ENCODE assay signal across 13 cellular contexts in genomic region chr10:132712291-132712690, GRCh38.
"Had no signal": no experiment of that assay in that cellular context is flagged by ENCODE, and none has a peak within 500 bp of the region (broad histone marks: within the 10 kb centered on the region; RNA-seq: fewer than 3 reads in every experiment).

No MANE protein-coding gene starts in this region.

- H3K27ac ChIP-seq: epithelial cell of prostate, prostate gland, thyroid gland had no signal

- H3K36me3 Mint-ChIP-seq: stimulated activated effector memory CD8-positive, alpha-beta T cell treated with anti-CD3 and anti-CD28 coated beads, Interleukin-12 subunit alpha, Interleukin-12 subunit beta, amount 100 ng/mL, for 72 hours had no signal

- H3K4me1 Mint-ChIP-seq: activated CD4-positive, alpha-beta T cell treated with anti-CD3 and anti-CD28 coated beads, Interleukin-2, amount 10 ng/mL, durations not matched to agents 24 days and 14 days; activated naive CD8-positive, alpha-beta T cell treated with anti-CD3 and anti-CD28 coated beads for 36 hours had no signal

- H3K4me1 ChIP-seq: prostate gland, thyroid gland had no signal

- H3K27me3 Mint-ChIP-seq: activated CD4-positive, alpha-beta T cell treated with anti-CD3 and anti-CD28 coated beads, Interleukin-2, amount 10 ng/mL, durations not matched to agents 24 days and 14 days; activated naive CD8-positive, alpha-beta T cell treated with anti-CD3 and anti-CD28 coated beads for 36 hours; dendritic cell treated with granulocyte-macrophage colony-stimulating factor and Interleukin-4, amounts not matched to agents 40 ng/mL and 50 ng/mL, for 4 days; naive thymus-derived CD8-positive, alpha-beta T cell; T-helper 17 cell had no signal

- H3K4me3 ChIP-seq: prostate gland, thyroid gland had no signal

- ATAC-seq: activated T-cell treated with anti-CD3 and anti-CD28 coated beads, Interleukin-2, amount 50 U/mL, for 72 hours; naive thymus-derived CD8-positive, alpha-beta T cell; stimulated activated effector memory CD8-positive, alpha-beta T cell treated with anti-CD3 and anti-CD28 coated beads, Interleukin-12 subunit alpha, Interleukin-12 subunit beta, amount 100 ng/mL, for 72 hours; T-helper 17 cell had no signal

- DNase-seq: activated CD4-positive, alpha-beta T cell treated with anti-CD3 and anti-CD28 coated beads, Interleukin-2, amount 10 ng/mL, durations not matched to agents 24 days and 14 days; activated CD8-positive, alpha-beta memory T cell treated with anti-CD3 and anti-CD28 coated beads, Interleukin-2, amount 50 U/mL, for 48 hours; activated naive CD8-positive, alpha-beta T cell treated with anti-CD3 and anti-CD28 coated beads for 36 hours; activated T-cell treated with anti-CD3 and anti-CD28 coated beads, Interleukin-2, amount 50 U/mL, for 72 hours; amygdala; effector memory CD4-positive, alpha-beta T cell; thyroid gland had no signal

- H3K9me3 Mint-ChIP-seq: activated naive CD8-positive, alpha-beta T cell treated with anti-CD3 and anti-CD28 coated beads for 36 hours; stimulated activated effector memory CD8-positive, alpha-beta T cell treated with anti-CD3 and anti-CD28 coated beads, Interleukin-12 subunit alpha, Interleukin-12 subunit beta, amount 100 ng/mL, for 72 hours had no signal

- H3K9me3 ChIP-seq: prostate gland, thyroid gland had no signal

- H3K27me3 ChIP-seq: thyroid gland had no signal

- H3K36me3 ChIP-seq: prostate gland had no signal

- H3K27ac Mint-ChIP-seq: activated CD4-positive, alpha-beta T cell treated with anti-CD3 and anti-CD28 coated beads, Interleukin-2, amount 10 ng/mL, durations not matched to agents 24 days and 14 days; activated naive CD8-positive, alpha-beta T cell treated with anti-CD3 and anti-CD28 coated beads for 36 hours; activated T-cell treated with anti-CD3 and anti-CD28 coated beads, Interleukin-2, amount 50 U/mL, for 72 hours; dendritic cell treated with granulocyte-macrophage colony-stimulating factor and Interleukin-4, amounts not matched to agents 40 ng/mL and 50 ng/mL, for 4 days; naive thymus-derived CD8-positive, alpha-beta T cell; stimulated activated effector memory CD8-positive, alpha-beta T cell treated with anti-CD3 and anti-CD28 coated beads, Interleukin-12 subunit alpha, Interleukin-12 subunit beta, amount 100 ng/mL, for 72 hours; T-helper 17 cell had no signal

- H3K4me3 Mint-ChIP-seq: activated CD4-positive, alpha-beta T cell treated with anti-CD3 and anti-CD28 coated beads, Interleukin-2, amount 10 ng/mL, durations not matched to agents 24 days and 14 days; activated naive CD8-positive, alpha-beta T cell treated with anti-CD3 and anti-CD28 coated beads for 36 hours; activated T-cell treated with anti-CD3 and anti-CD28 coated beads, Interleukin-2, amount 50 U/mL, for 72 hours; dendritic cell treated with granulocyte-macrophage colony-stimulating factor and Interleukin-4, amounts not matched to agents 40 ng/mL and 50 ng/mL, for 4 days; naive thymus-derived CD8-positive, alpha-beta T cell; stimulated activated effector memory CD8-positive, alpha-beta T cell treated with anti-CD3 and anti-CD28 coated beads, Interleukin-12 subunit alpha, Interleukin-12 subunit beta, amount 100 ng/mL, for 72 hours; T-helper 17 cell had no signal
